8 cellular contexts compared by ENCODE assay signal in the genomic region with DNA sequence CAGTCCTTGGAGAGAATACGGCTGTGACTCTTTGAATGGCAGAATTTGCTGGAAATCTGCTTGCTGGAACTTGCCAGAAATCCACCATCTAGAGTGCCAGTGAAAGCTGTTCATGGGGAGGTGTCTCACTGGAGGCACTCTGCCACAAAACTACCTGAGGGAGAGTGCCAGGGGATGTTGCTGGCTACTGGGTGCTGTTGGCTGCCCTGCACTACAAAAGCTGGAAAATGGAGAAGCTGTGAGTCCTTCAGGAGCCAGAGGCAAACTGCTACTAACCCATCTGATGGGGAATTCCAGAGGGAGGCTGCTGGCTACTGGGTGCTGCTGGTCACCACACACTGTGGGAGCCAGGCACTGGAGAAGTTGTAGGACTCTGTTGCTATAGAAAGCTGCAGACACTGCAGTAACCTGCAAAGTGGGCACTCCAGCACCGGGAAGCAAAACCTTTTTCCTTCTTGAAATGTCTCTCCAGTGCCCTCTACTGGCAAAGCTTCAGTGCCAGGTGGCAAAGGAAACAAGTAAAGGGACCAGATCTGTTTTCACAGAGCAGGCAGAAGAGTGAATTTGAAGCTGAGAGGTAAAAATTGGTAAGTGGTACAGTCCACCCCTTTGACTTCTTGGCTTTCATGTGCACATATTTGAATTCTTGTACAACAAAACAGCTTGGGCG. TPM values are rescaled to one million over a fixed set of nuclear protein-coding genes. Genes with fewer than 3 reads are reported as not detected.
DNase-seq lines count a peak whose midpoint lies in the region; ATAC-seq and TF ChIP-seq lines count a peak whose summit lies in the region.

No MANE protein-coding gene starts in this region.

- ATAC-seq in GM19455 (IDR thresholded peaks at IDR 0.05; ENCODE audit: unreplicated experiment): no peak

- H3K36me3 Mint-ChIP-seq in CD14-positive monocyte (no peaks in the 10 kb centered on the region), HFFc6 (ENCODE audit: low read depth) (no peaks in the 10 kb centered on the region; the same call in 1 of the 2 replicates), nephron progenitor cell (ENCODE audit: low read depth) (no peaks in the 10 kb centered on the region)

- H3K27ac Mint-ChIP-seq in CD14-positive monocyte (peak overlapping the region in 1 of 7 donors; percentile 11), HFFc6 (no peak overlapping the region), nephron progenitor cell (no peak overlapping the region)

- TF ChIP-seq POLR2A in tibial nerve (IDR thresholded peaks at IDR 0.05): no peak

- H3K4me1 ChIP-seq in tibial nerve: no peaks in the 10 kb centered on the region

- intact Hi-C loops in CD14-positive monocyte (cut with micrococcal nuclease): no loop called here

- H3K4me1 Mint-ChIP-seq in CD14-positive monocyte (peaks cover 15% of the 10 kb centered on the region), HFFc6 (ENCODE audit: low read depth) (peaks cover 23% of the 10 kb centered on the region), nephron progenitor cell (peaks cover 4% of the 10 kb centered on the region)

- DNase-seq in CD14-positive monocyte (ENCODE audit: low spot score) (no peak), HFFc6 (peak; percentile 49), NCI-H82 treated with DMSO at 0.1 percent for 48 hours (lab: John Stamatoyannopoulos, UW; ENCODE audit: unreplicated experiment) (peak; percentile 24), epithelial cell of proximal tubule (ENCODE audit: low read depth) (peak; percentile 4), nephron progenitor cell (peak; percentile 47), tibial nerve (ENCODE audit: low spot score in 2 of 2) (peak; percentile 11 to 48)
- DNase-seq in activated CD8-positive, alpha-beta memory T cell treated with anti-CD3 and anti-CD28 coated beads for 4 hours (ENCODE audit: low read depth in 2 of 2): peak; percentile 1 to 4

- H3K4me3 ChIP-seq in epithelial cell of proximal tubule (ENCODE audit: low read depth, low read length): no peak overlapping the region
- no peak overlapping the region for H3K4me3 ChIP-seq in tibial nerve

- peak; percentile 63 for TF ChIP-seq CTCF in CD14-positive monocyte (IDR thresholded peaks at IDR 0.05)
- peak; percentile 77 for TF ChIP-seq CTCF in HFFc6 (IDR thresholded peaks at IDR 0.05)
- peak; percentile 75 for TF ChIP-seq CTCF in epithelial cell of proximal tubule (conservative IDR thresholded peaks at IDR 0.05; ENCODE audit: low read depth, low read length)
- TF ChIP-seq CTCF in nephron progenitor cell (IDR thresholded peaks at IDR 0.05): peak; percentile 50
- peak in 3 of 5 experiments; percentile 23 to 38 (median 32) for TF ChIP-seq CTCF in tibial nerve (IDR thresholded peaks at IDR 0.05)

- no peak for TF ChIP-seq EP300 in tibial nerve (IDR thresholded peaks at IDR 0.05)

- no peak overlapping the region for H3K27ac ChIP-seq in tibial nerve

- no peaks in the 10 kb centered on the region for H3K36me3 ChIP-seq in tibial nerve

- H3K27me3 ChIP-seq in tibial nerve: peaks cover 0 to 13% of the 10 kb centered on the region in 2 donors

- no peak overlapping the region for H3K4me3 Mint-ChIP-seq in CD14-positive monocyte
- H3K4me3 Mint-ChIP-seq in HFFc6: no peak overlapping the region
- H3K4me3 Mint-ChIP-seq in nephron progenitor cell: no peak overlapping the region

- no peaks in the 10 kb centered on the region for H3K9me3 ChIP-seq in tibial nerve

- H3K9me3 Mint-ChIP-seq in CD14-positive monocyte (peaks cover 0 to 7% (median 0%) of the 10 kb centered on the region in 7 donors), HFFc6 (no peaks in the 10 kb centered on the region), nephron progenitor cell (peaks cover 48% of the 10 kb centered on the region)

- H3K27me3 Mint-ChIP-seq in CD14-positive monocyte (ENCODE audit: low read depth in 3 of 3): peaks cover 0 to 31% (median 0%) of the 10 kb centered on the region in 3 donors
- peaks cover 14% of the 10 kb centered on the region for H3K27me3 Mint-ChIP-seq in HFFc6 (ENCODE audit: insufficient read depth)
- H3K27me3 Mint-ChIP-seq in nephron progenitor cell (ENCODE audit: low read depth, poor library complexity): peaks cover 18% of the 10 kb centered on the region

- 37 to 40% methylated on average over 3 of the region's 3 CpGs for WGBS in tibial nerve, 2 donors

RNA-seq across cellular contexts. Expression of gene HSD17B10, which starts 47.8 kb away (rescaled TPM):
- polyA plus RNA-seq in CD14-positive monocyte: 100 to 1,000 TPM; 136 to 163 TPM
- 10 to 100 TPM; 78.0 to 94.9 (median 79.0) TPM for total RNA-seq in HFFc6 (2021; fragmentation: NEBNext Ultra II Directional; extraction: Animal tissue kit (Norgen Biotek cat#: 25700))
- total RNA-seq in epithelial cell of proximal tubule: 99.2 and 102 TPM in 2 replicates
- total RNA-seq in tibial nerve: 100 to 1,000 TPM in 1 of 4 donors, 10 to 100 TPM in 3; 68.1 to 137 (median 86.0) TPM

RNA-seq across cellular contexts. Expression of gene RIBC1, which starts 59.3 kb away (rescaled TPM):
- under 1 TPM in 1 of 2 donors, not detected in 1; 0.31 TPM for polyA plus RNA-seq in CD14-positive monocyte
- under 1 TPM; 0.21 to 0.43 (median 0.36) TPM for total RNA-seq in HFFc6 (2021; fragmentation: NEBNext Ultra II Directional; extraction: Animal tissue kit (Norgen Biotek cat#: 25700))
- total RNA-seq in epithelial cell of proximal tubule (0.07 and 0.92 TPM in 2 replicates), tibial nerve (1 to 10 TPM in 1 of 4 donors, under 1 TPM in 2, not detected in 1; 0.42 to 2.5 (median 0.44) TPM)

RNA-seq across cellular contexts. Expression of gene SMC1A, which starts 59.5 kb away (rescaled TPM):
- polyA plus RNA-seq in CD14-positive monocyte: 10 to 100 TPM; 25.6 to 53.2 TPM
- total RNA-seq in HFFc6 (2021; fragmentation: NEBNext Ultra II Directional; extraction: Animal tissue kit (Norgen Biotek cat#: 25700)): 10 to 100 TPM; 40.5 to 62.0 (median 58.4) TPM
- total RNA-seq in epithelial cell of proximal tubule: 40.0 and 45.1 TPM in 2 replicates
- 10 to 100 TPM; 22.4 to 64.3 (median 27.4) TPM for total RNA-seq in tibial nerve
